In the genomic region with DNA sequence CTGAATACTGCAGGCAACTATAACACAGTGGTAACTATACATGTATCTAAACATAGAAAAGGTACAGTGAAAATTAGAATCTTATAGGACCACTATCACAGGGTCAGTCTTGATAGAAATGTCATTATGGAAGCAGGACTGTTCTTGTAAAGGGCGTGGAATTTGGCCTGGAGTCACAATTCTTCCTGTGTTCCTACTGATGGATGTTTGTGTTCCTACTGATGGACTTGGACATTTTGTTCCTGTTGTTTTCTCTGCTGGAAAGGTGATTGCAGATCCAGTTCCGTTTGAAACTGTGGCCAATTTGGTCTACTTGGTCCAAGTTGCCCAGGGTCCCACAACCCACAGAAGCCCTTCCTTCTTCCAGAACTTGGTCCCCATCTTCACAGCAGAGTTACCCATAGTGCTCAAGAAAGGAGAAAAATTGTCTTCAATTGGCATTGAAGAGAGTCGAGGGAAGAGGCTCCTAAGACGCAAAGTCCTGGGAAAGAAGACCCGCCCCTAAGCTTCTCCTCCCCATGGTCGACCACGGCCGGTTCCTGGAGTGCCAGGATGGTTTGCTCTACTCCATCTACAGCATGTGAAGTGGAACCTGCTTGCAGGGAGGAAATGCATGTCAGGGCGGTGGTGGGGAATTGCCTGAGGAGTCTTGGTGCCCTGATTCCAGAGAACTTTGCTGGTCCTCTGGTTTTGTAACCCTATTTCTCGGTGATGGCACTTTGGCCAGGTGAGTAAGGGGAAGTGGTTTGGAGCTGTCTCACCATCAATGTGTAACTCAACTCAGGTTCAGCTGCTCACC, we compare ENCODE assay signal across 5 cellular contexts.
"Had no signal": no experiment of that assay in that cellular context is flagged by ENCODE, and none has a peak within 500 bp of the region (broad histone marks: within the 10 kb centered on the region; RNA-seq: fewer than 3 reads in every experiment).

No MANE protein-coding gene starts in this region.

- H3K27ac Mint-ChIP-seq: GM23338, H9 had no signal

- FAIRE-seq: H1, H54, HTR-8/SVneo had no signal

- H2AFZ ChIP-seq: GM23338 had no signal

- H3K4me3 Mint-ChIP-seq: GM23338, H9 had no signal

- H3K9me3 Mint-ChIP-seq: GM23338, H9 had no signal

- H3K4me1 Mint-ChIP-seq: GM23338, H9 had no signal

- DNase-seq: H9 had no signal

- H3K4me3 ChIP-seq: GM23338 had no signal

- H3K4me2 ChIP-seq: GM23338 had no signal
